Comparison of ENCODE assay signal across 13 cellular contexts in genomic region chr5:67510204-67510603, GRCh38.
"Had no signal": no experiment of that assay in that cellular context is flagged by ENCODE, and none has a peak within 500 bp of the region (broad histone marks: within the 10 kb centered on the region; RNA-seq: fewer than 3 reads in every experiment).

No MANE protein-coding gene starts in this region.

- DNase-seq: activated CD4-positive, alpha-beta memory T cell treated with anti-CD3 and anti-CD28 coated beads, Interleukin-2, amount 10 ng/mL, durations not matched to agents 7 days and 5 days; activated CD4-positive, alpha-beta T cell treated with anti-CD3 and anti-CD28 coated beads for 36 hours; islet precursor cell; naive thymus-derived CD4-positive, alpha-beta T cell; stimulated activated CD4-positive, alpha-beta T cell treated with anti-CD3 and anti-CD28 coated beads, Interleukin-12 subunit alpha, Interleukin-12 subunit beta, amount 100 ng/mL, for 4 hours; substantia nigra; trophoblast cell had no signal

- H3K9me3 Mint-ChIP-seq: stimulated activated memory B cell treated with anti-CD40 and anti-IgM and Interleukin-4, amounts not matched to agents 10 μg/mL and 1 μg/mL and 100 μg/mL, for 72 hours had no signal

- H3K27me3 Mint-ChIP-seq: activated CD4-positive, alpha-beta memory T cell treated with anti-CD3 and anti-CD28 coated beads, Interleukin-2, amount 10 ng/mL, durations not matched to agents 7 days and 5 days; activated CD4-positive, alpha-beta T cell treated with anti-CD3 and anti-CD28 coated beads for 36 hours; naive thymus-derived CD4-positive, alpha-beta T cell had no signal

- H3K27ac Mint-ChIP-seq: activated CD4-positive, alpha-beta memory T cell treated with anti-CD3 and anti-CD28 coated beads, Interleukin-2, amount 10 ng/mL, durations not matched to agents 7 days and 5 days; activated CD4-positive, alpha-beta T cell treated with anti-CD3 and anti-CD28 coated beads for 36 hours; stimulated activated memory B cell treated with anti-CD40 and anti-IgM and Interleukin-4, amounts not matched to agents 10 μg/mL and 1 μg/mL and 100 μg/mL, for 72 hours had no signal

- H3K9me3 ChIP-seq: neutrophil had no signal

- H3K36me3 Mint-ChIP-seq: stimulated activated memory B cell treated with anti-CD40 and anti-IgM and Interleukin-4, amounts not matched to agents 10 μg/mL and 1 μg/mL and 100 μg/mL, for 72 hours had no signal

- H3K27me3 ChIP-seq: cardiac muscle cell, neutrophil had no signal

- FAIRE-seq: astrocyte had no signal

- ATAC-seq: activated CD4-positive, alpha-beta T cell treated with anti-CD3 and anti-CD28 coated beads for 36 hours; esophagus mucosa; left lobe of liver; naive thymus-derived CD4-positive, alpha-beta T cell; stimulated activated memory B cell treated with anti-CD40 and anti-IgM and Interleukin-4, amounts not matched to agents 10 μg/mL and 1 μg/mL and 100 μg/mL, for 72 hours had no signal

- H3K4me3 Mint-ChIP-seq: activated CD4-positive, alpha-beta memory T cell treated with anti-CD3 and anti-CD28 coated beads, Interleukin-2, amount 10 ng/mL, durations not matched to agents 7 days and 5 days; activated CD4-positive, alpha-beta T cell treated with anti-CD3 and anti-CD28 coated beads for 36 hours; naive thymus-derived CD4-positive, alpha-beta T cell; stimulated activated memory B cell treated with anti-CD40 and anti-IgM and Interleukin-4, amounts not matched to agents 10 μg/mL and 1 μg/mL and 100 μg/mL, for 72 hours had no signal

- H3K36me3 ChIP-seq: cardiac muscle cell, neutrophil had no signal

- H3K4me3 ChIP-seq: cardiac muscle cell had no signal
